ENCODE assay signal across 9 cellular contexts in genomic region chr19:41957161-41957837, GRCh38. TPM values are rescaled to one million over a fixed set of nuclear protein-coding genes. Genes with fewer than 3 reads are reported as not detected.
DNase-seq lines count a peak whose midpoint lies in the region; ATAC-seq and TF ChIP-seq lines count a peak whose summit lies in the region.
"Had no signal": no experiment of that assay in that cellular context is flagged by ENCODE, and none has a peak within 500 bp of the region (broad histone marks: within the 10 kb centered on the region; RNA-seq: fewer than 3 reads in every experiment).

No MANE protein-coding gene starts in this region.

- H3K79me2 ChIP-seq in SK-N-SH (ENCODE audit: insufficient read depth) (no peaks in the 10 kb centered on the region), SU-DHL-6 (ENCODE audit: insufficient read depth, low read length) (no peaks in the 10 kb centered on the region; the same call in 1 of the 2 replicates)

- TF ChIP-seq POLR2A in esophagus squamous epithelium (IDR thresholded peaks at IDR 0.05) (no peak), sigmoid colon (IDR thresholded peaks at IDR 0.05) (no peak)

- DNase-seq in SK-N-SH (no peak), esophagus squamous epithelium (lab: John Stamatoyannopoulos, UW) (no peak), sigmoid colon (no peak), islet precursor cell (no peak)
- DNase-seq: activated effector memory CD4-positive, alpha-beta T cell treated with Interleukin-2 at 50 U/mL for 16 hours had no signal

- H3K4me2 ChIP-seq in SK-N-SH = peak overlapping the region; percentile 100
- peak overlapping the region; percentile 85 for H3K4me2 ChIP-seq in SU-DHL-6 (ENCODE audit: low read depth, low read length, poor library complexity, severe bottlenecking)

- H3K27me3 ChIP-seq in SK-N-SH (ENCODE audit: insufficient read depth) = no peaks in the 10 kb centered on the region
- H3K27me3 ChIP-seq in SU-DHL-6 (ENCODE audit: low read length) = no peaks in the 10 kb centered on the region
- no peaks in the 10 kb centered on the region for H3K27me3 ChIP-seq in esophagus squamous epithelium
- H3K27me3 ChIP-seq in sigmoid colon = no peaks in the 10 kb centered on the region

- no peaks in the 10 kb centered on the region for H3K9me3 ChIP-seq in SK-N-SH
- no peaks in the 10 kb centered on the region for H3K9me3 ChIP-seq in SU-DHL-6 (ENCODE audit: insufficient read depth, low read length)
- no peaks in the 10 kb centered on the region for H3K9me3 ChIP-seq in esophagus squamous epithelium
- H3K9me3 ChIP-seq in sigmoid colon = no peaks in the 10 kb centered on the region

- intact Hi-C loops in esophagus squamous epithelium (cut with DNase I) = loop anchor here (10.0 kb wide), 1 partner anchor 82 kb away; the partner anchor contains the start of gene CD79A
- intact Hi-C loops in sigmoid colon (cut with DNase I) = loop anchor here (10.0 kb wide), 1 partner anchor 78 kb away; no protein-coding TSS in a partner anchor

- POLR2A ChIA-PET in SK-N-SH (lab: Yijun Ruan, JAX) = interaction anchor here (0.7 to 1.4 kb wide), 4 partner anchors 39 to 96 kb away, joined by 3 to 4 read pairs (median 4); no protein-coding TSS in a partner anchor

- H3K4me3 ChIP-seq in SK-N-SH (ENCODE audit: low read depth in 2 of 2, low read length in 1 of 2) (peak overlapping the region in 1 of 2 experiments; percentile 89; a peak in 2 of 4 replicates), SU-DHL-6 (ENCODE audit: insufficient read depth, low read length, poor library complexity, severe bottlenecking) (peak overlapping the region; percentile 99), esophagus squamous epithelium (peak overlapping the region in 1 of 4 donors; percentile 84), sigmoid colon (no peak overlapping the region)

- no peak overlapping the region for H2AFZ ChIP-seq in SK-N-SH (ENCODE audit: low read depth)
- no peak overlapping the region for H2AFZ ChIP-seq in SU-DHL-6 (ENCODE audit: low read depth, low read length, severe bottlenecking)

- H3K36me3 ChIP-seq in SK-N-SH (replicated peaks in 1 of 2; ENCODE audit: control insufficient read depth in 1 of 2, insufficient read depth in 2 of 2, low read length in 1 of 2) (peaks cover 0 to 11% of the 10 kb centered on the region in 2 experiments), SU-DHL-6 (ENCODE audit: low read length) (no peaks in the 10 kb centered on the region), esophagus squamous epithelium (peaks cover 0 to 24% (median 8%) of the 10 kb centered on the region in 3 donors), sigmoid colon (peaks cover 0 to 16% (median 7%) of the 10 kb centered on the region in 4 donors)

- H3K4me1 ChIP-seq in SK-N-SH (ENCODE audit: control insufficient read depth in 1 of 2, insufficient read depth in 2 of 2, low read depth in 1 of 2, low read length in 1 of 2) (peaks cover 6 to 10% of the 10 kb centered on the region in 2 experiments; a peak in 2 of 4 replicates), esophagus squamous epithelium (peaks cover 11 to 26% (median 11%) of the 10 kb centered on the region in 3 donors), sigmoid colon (peaks cover 0 to 19% (median 14%) of the 10 kb centered on the region in 4 donors)

- no peak for TF ChIP-seq EP300 in SK-N-SH (IDR thresholded peaks at IDR 0.05; ENCODE audit: borderline replicate concordance in 1 of 2, low read depth in 1 of 2, low read length in 1 of 2)
- no peak for TF ChIP-seq EP300 in sigmoid colon (IDR thresholded peaks at IDR 0.05)

- CTCF ChIA-PET in SK-N-SH (lab: Yijun Ruan, JAX) = interaction anchor here (0.9 to 4.0 kb wide), 18 partner anchors 10 to 164 kb away, joined by 3 to 38 read pairs (median 4); partner anchors contain the start of gene RPS19

- H4K20me1 ChIP-seq in SK-N-SH (ENCODE audit: insufficient read depth) (0 out of 2 replicates have a peak, but pooled peaks cover 4% of the 10 kb centered on the region), SU-DHL-6 (ENCODE audit: low read depth, low read length) (no peaks in the 10 kb centered on the region)

- TF ChIP-seq CTCF in SK-N-SH (IDR thresholded peaks at IDR 0.05) (no peak), SU-DHL-6 (IDR thresholded peaks at IDR 0.05; ENCODE audit: insufficient read depth, low read length, poor library complexity, severe bottlenecking) (no peak), esophagus squamous epithelium (IDR thresholded peaks at IDR 0.05) (no peak), sigmoid colon (IDR thresholded peaks at IDR 0.05) (no peak)

- TF ChIP-seq RAD21 in SK-N-SH (IDR thresholded peaks at IDR 0.05; ENCODE audit: low read length) = no peak

- no peaks in the 10 kb centered on the region for H3K9me2 ChIP-seq in SK-N-SH
- H3K9me2 ChIP-seq in SU-DHL-6 (replicated peaks; ENCODE audit: insufficient read depth, low read length) = no peaks in the 10 kb centered on the region

- H3K9ac ChIP-seq in SK-N-SH (peak overlapping the region; percentile 22; the same call in 1 of the 2 replicates), SU-DHL-6 (ENCODE audit: low read length) (peak overlapping the region; percentile 97)

- H3K27ac ChIP-seq in SK-N-SH (ENCODE audit: low read depth in 2 of 2, low read length in 1 of 2) = no peak overlapping the region
- H3K27ac ChIP-seq in SU-DHL-6 (ENCODE audit: low read depth, low read length) = peak overlapping the region; percentile 72
- H3K27ac ChIP-seq in esophagus squamous epithelium = peak overlapping the region in 3 of 4 donors; percentile 56 to 98 (median 92)
- H3K27ac ChIP-seq in sigmoid colon = peak overlapping the region in 3 of 4 donors; percentile 86 to 91 (median 91)

- ATAC-seq in SK-N-SH treated with all-trans-retinoic acid at 6 μM for 48 hours = no peak
- no peak for ATAC-seq in GM19452 (IDR thresholded peaks at IDR 0.05; ENCODE audit: unreplicated experiment)
- ATAC-seq in HG03521 (IDR thresholded peaks at IDR 0.05; ENCODE audit: unreplicated experiment) = no peak

- H3F3A ChIP-seq in SK-N-SH (replicated peaks; ENCODE audit: insufficient read depth) (no peaks in the 10 kb centered on the region), SU-DHL-6 (ENCODE audit: insufficient read depth) (peaks cover 21% of the 10 kb centered on the region)

- WGBS in SK-N-SH (ENCODE audit: low lambda C conversion rate) = 89% methylated on average over 8 of the region's 11 CpGs
- WGBS in esophagus squamous epithelium, 2 donors = 55 to 82% methylated on average over 4 to 10 of the region's 11 CpGs
- WGBS in sigmoid colon, 2 donors = 15 to 71% methylated on average over 11 of the region's 11 CpGs

TF ChIP-seq in SK-N-SH, 30 proteins besides CTCF, POLR2A, EP300 and RAD21 (continues in another document):
- TF ChIP-seq YY1 (IDR thresholded peaks at IDR 0.05; ENCODE audit: low read depth) (no peak), CHD2 (IDR thresholded peaks at IDR 0.05; ENCODE audit: low read length, partially characterized antibody) (no peak), RXRA (IDR thresholded peaks at IDR 0.05; ENCODE audit: borderline replicate concordance, low read depth) (no peak), ELF1 (IDR thresholded peaks at IDR 0.05) (no peak), TEAD4 (IDR thresholded peaks at IDR 0.05; ENCODE audit: borderline replicate concordance, insufficient read depth) (no peak), POLR2AphosphoS5 (IDR thresholded peaks at IDR 0.05; ENCODE audit: low read depth, low read length) (no peak), NFIC (IDR thresholded peaks at IDR 0.05; ENCODE audit: borderline replicate concordance) (no peak), TCF12 (IDR thresholded peaks at IDR 0.05) (no peak)

TF ChIP-seq in SK-N-SH treated with all-trans-retinoic acid at 6 μM for 48 hours, 23 proteins besides CTCF, POLR2A, EP300 and RAD21 (continues in another document):
- TF ChIP-seq ARNTL (CRISPR knock-in tag; IDR thresholded peaks at IDR 0.05; ENCODE audit: borderline replicate concordance, low read depth) = no peak
- TF ChIP-seq ESRRG (CRISPR knock-in tag; IDR thresholded peaks at IDR 0.05) = no peak
- TF ChIP-seq ZFP3 (CRISPR knock-in tag; IDR thresholded peaks at IDR 0.05) = no peak
- TF ChIP-seq SNAI2 (CRISPR knock-in tag; IDR thresholded peaks at IDR 0.05) = no peak
- no peak for TF ChIP-seq ZNF70 (CRISPR knock-in tag; IDR thresholded peaks at IDR 0.05)
- TF ChIP-seq CSRNP3 (CRISPR knock-in tag; IDR thresholded peaks at IDR 0.05) = no peak

RNA-seq across cellular contexts. Expression of gene RABAC1, which starts 1.8 kb away (rescaled TPM):
- polyA plus RNA-seq in SK-N-SH (2012; rRNA removed) = 252 and 287 TPM in 2 replicates
- 141 and 200 TPM in 2 replicates for polyA plus RNA-seq in SK-N-SH (2012; cell fraction: cytosol; rRNA removed)
- 193 and 241 TPM in 2 replicates for polyA plus RNA-seq in SK-N-SH (2012; cell fraction: nucleus; rRNA removed)
- 100 to 1,000 TPM in 3 of 4 donors, 10 to 100 TPM in 1; 47.4 to 113 (median 103) TPM for total RNA-seq in esophagus squamous epithelium
- total RNA-seq in sigmoid colon = 100 to 1,000 TPM; 128 to 255 (median 180) TPM
- 100 to 1,000 TPM; 139 to 236 (median 170) TPM for polyA plus RNA-seq in sigmoid colon

RNA-seq across cellular contexts. Expression of gene ERFL, which starts 29.1 kb away (rescaled TPM):
- polyA plus RNA-seq in SK-N-SH (2012; rRNA removed) = 0.03 and 0.07 TPM in 2 replicates
- polyA plus RNA-seq in SK-N-SH (2012; cell fraction: cytosol; rRNA removed) = 0.08 TPM in 1 of 2 replicates, not detected in the other
- polyA plus RNA-seq in SK-N-SH (2012; cell fraction: nucleus; rRNA removed) = 0.40 and 0.41 TPM in 2 replicates
- not detected for total RNA-seq in esophagus squamous epithelium
- total RNA-seq in sigmoid colon = not detected
- polyA plus RNA-seq in sigmoid colon = 1 to 10 TPM in 1 of 3 donors, not detected in 2; 1.3 TPM

RNA-seq across cellular contexts. Expression of gene ATP1A3, which starts 36.7 kb away (rescaled TPM):
- polyA plus RNA-seq in SK-N-SH (2012; rRNA removed) (0.75 and 0.77 TPM in 2 replicates), sigmoid colon (1 to 10 TPM in 1 of 3 donors, under 1 TPM in 1, not detected in 1; 0.46 to 3.2 TPM)
- polyA plus RNA-seq in SK-N-SH (2012; cell fraction: cytosol; rRNA removed) = 0.80 and 1.9 TPM in 2 replicates
- polyA plus RNA-seq in SK-N-SH (2012; cell fraction: nucleus; rRNA removed) = 0.95 and 1.7 TPM in 2 replicates
- total RNA-seq in esophagus squamous epithelium (under 1 TPM in 2 of 4 donors, not detected in 2; 0.19 to 0.42 TPM), sigmoid colon (1 to 10 TPM; 1.6 to 4.3 (median 3.3) TPM)

Comparison
In these comparisons a context has a peak if more than half of its experiments do, and no peak if none do; other contexts are left out.
1. H3K27ac ChIP-seq: peak in SU-DHL-6 (single experiment), esophagus squamous epithelium (3 of 4) and sigmoid colon (3 of 4); none in SK-N-SH (0 of 2).